9 cellular contexts compared by ENCODE assay signal in genomic region chr1:156664949-156665411, GRCh38. TPM values are rescaled to one million over a fixed set of nuclear protein-coding genes. Genes with fewer than 3 reads are reported as not detected.
A peak's percentile ranks its signal among the peaks of the same experiment; 100 is the strongest.
DNase-seq lines count a peak whose midpoint lies in the region; ATAC-seq lines count a peak whose summit lies in the region.
"Had no signal": no experiment of that assay in that cellular context is flagged by ENCODE, and none has a peak within 500 bp of the region (broad histone marks: within the 10 kb centered on the region; RNA-seq: fewer than 3 reads in every experiment).

No MANE protein-coding gene starts in this region.

- H3K9me3 ChIP-seq in BLaER1, result no peaks in the 10 kb centered on the region
- no peaks in the 10 kb centered on the region for H3K9me3 ChIP-seq in HUES48 (ENCODE audit: control insufficient read depth, insufficient read depth, low read length)
- H3K9me3 ChIP-seq in ectodermal cell (ENCODE audit: control insufficient read depth, low read length), result no peaks in the 10 kb centered on the region
- no peaks in the 10 kb centered on the region for H3K9me3 ChIP-seq in muscle layer of colon (ENCODE audit: low read length)

- no peaks in the 10 kb centered on the region for H4K20me1 ChIP-seq in BLaER1

- 21 to 22% methylated on average over 11 of the region's 12 CpGs for WGBS in ectodermal cell, 2 experiments

- peak overlapping the region; percentile 66 for H3K9ac ChIP-seq in BLaER1
- peak overlapping the region; percentile 49 for H3K9ac ChIP-seq in HUES48 (ENCODE audit: low read depth, low read length)
- no peak overlapping the region for H3K9ac ChIP-seq in muscle layer of colon (ENCODE audit: low read length)

- H3K36me3 ChIP-seq in BLaER1 (no peaks in the 10 kb centered on the region), HUES48 (ENCODE audit: control insufficient read depth, insufficient read depth, low read length) (no peaks in the 10 kb centered on the region), ectodermal cell (ENCODE audit: control insufficient read depth, insufficient read depth, low read length) (no peaks in the 10 kb centered on the region), muscle layer of colon (ENCODE audit: insufficient read depth, low read length) (no peaks in the 10 kb centered on the region)

- peak overlapping the region; percentile 91 for H3K4me2 ChIP-seq in BLaER1

- H3K4me1 ChIP-seq in BLaER1 (peaks cover 100% of the 10 kb centered on the region), HUES48 (ENCODE audit: control insufficient read depth, insufficient read depth, low read length) (peaks cover 80% of the 10 kb centered on the region), ectodermal cell (ENCODE audit: control insufficient read depth, insufficient read depth, low read length) (peaks cover 79% of the 10 kb centered on the region), muscle layer of colon (ENCODE audit: insufficient read depth, low read length) (peaks cover 64% of the 10 kb centered on the region)

- DNase-seq in NCI-H2107 (lab: John Stamatoyannopoulos, UW) (no peak), SKM-1 (lab: John Stamatoyannopoulos, UW; ENCODE audit: unreplicated experiment) (no peak), COR-L47 (lab: John Stamatoyannopoulos, UW) (no peak)
- DNase-seq: activated CD4-positive, CD25-positive, alpha-beta regulatory T cell treated with anti-CD3 and anti-CD28 coated beads, Interleukin-2, amount 50 U/mL, for 72 hours had no signal

- H3K4me3 ChIP-seq in BLaER1 (peak overlapping the region; percentile 43), HUES48 (ENCODE audit: low read depth, low read length) (no peak overlapping the region), ectodermal cell (ENCODE audit: insufficient read depth, low read depth, low read length) (no peak overlapping the region), muscle layer of colon (ENCODE audit: low read depth in 1 of 2, low read length in 2 of 2) (no peak overlapping the region)

- no peak for ATAC-seq in GM21390 (IDR thresholded peaks at IDR 0.05; ENCODE audit: unreplicated experiment)

- H3K27me3 ChIP-seq in BLaER1 (no peaks in the 10 kb centered on the region), HUES48 (ENCODE audit: control insufficient read depth, insufficient read depth, low read length) (no peaks in the 10 kb centered on the region), ectodermal cell (ENCODE audit: control insufficient read depth, insufficient read depth, low read length, poor library complexity, severe bottlenecking) (no peaks in the 10 kb centered on the region), muscle layer of colon (ENCODE audit: control insufficient read depth in 1 of 2, insufficient read depth in 2 of 2, low read length in 2 of 2) (no peaks in the 10 kb centered on the region)

- H3K27ac ChIP-seq in BLaER1 (peak overlapping the region; percentile 71), HUES48 (ENCODE audit: low read depth, low read length) (peak overlapping the region; percentile 91), ectodermal cell (ENCODE audit: insufficient read depth, low read depth, low read length, poor library complexity, severe bottlenecking) (peak overlapping the region; percentile 88), muscle layer of colon (ENCODE audit: low read depth, low read length) (peak overlapping the region; percentile 52)

RNA-seq across cellular contexts. Expression of gene NES, which starts 12.2 kb away (rescaled TPM):
- 303 TPM for polyA plus RNA-seq in ectodermal cell (2013, experiment 1 of 4)
- polyA plus RNA-seq in ectodermal cell (2013, experiment 2 of 4), result 335 TPM
- 231 TPM for polyA plus RNA-seq in ectodermal cell (2013, experiment 3 of 4)
- polyA plus RNA-seq in ectodermal cell (2013, experiment 4 of 4), result 248 TPM

RNA-seq across cellular contexts. Expression of gene BCAN, which starts 23.1 kb away (rescaled TPM):
- polyA plus RNA-seq in ectodermal cell (2013, experiment 1 of 4), result 0.93 TPM
- polyA plus RNA-seq in ectodermal cell (2013, experiment 2 of 4), result 0.48 TPM
- polyA plus RNA-seq in ectodermal cell (2013, experiment 3 of 4), result 0.48 TPM
- 0.61 TPM for polyA plus RNA-seq in ectodermal cell (2013, experiment 4 of 4)

RNA-seq across cellular contexts. Expression of gene CRABP2, which starts 40.4 kb away (rescaled TPM):
- 697 TPM for polyA plus RNA-seq in ectodermal cell (2013, experiment 1 of 4)
- polyA plus RNA-seq in ectodermal cell (2013, experiment 2 of 4), result 522 TPM
- polyA plus RNA-seq in ectodermal cell (2013, experiment 3 of 4), result 545 TPM
- 604 TPM for polyA plus RNA-seq in ectodermal cell (2013, experiment 4 of 4)

RNA-seq across cellular contexts. Expression of gene HAPLN2, which starts 45.8 kb away (rescaled TPM):
- 0.50 TPM for polyA plus RNA-seq in ectodermal cell (2013, experiment 1 of 4)
- 0.91 TPM for polyA plus RNA-seq in ectodermal cell (2013, experiment 2 of 4)
- polyA plus RNA-seq in ectodermal cell (2013, experiment 3 of 4), result 0.91 TPM
- polyA plus RNA-seq in ectodermal cell (2013, experiment 4 of 4), result 0.77 TPM
